ENCODE assay signal across 8 cellular contexts in genomic region chr1:55212349-55213028, GRCh38. TPM values are rescaled to one million over a fixed set of nuclear protein-coding genes. Genes with fewer than 3 reads are reported as not detected.
DNase-seq lines count a peak whose midpoint lies in the region; ATAC-seq and TF ChIP-seq lines count a peak whose summit lies in the region.

No MANE protein-coding gene starts in this region.

- H3K4me3 Mint-ChIP-seq in activated naive CD8-positive, alpha-beta T cell treated with anti-CD3 and anti-CD28 coated beads for 36 hours = peak overlapping the region; percentile 95

- DNase-seq in HL-60 (ENCODE audit: low read depth in 1 of 2, low spot score in 1 of 2) (peak in 1 of 2 experiments; percentile 28), NCI-H1092 treated with DMSO at 0.1 percent for 48 hours (lab: John Stamatoyannopoulos, UW) (no peak), NCI-H2196 (lab: John Stamatoyannopoulos, UW; ENCODE audit: unreplicated experiment) (no peak), NCI-H2171 treated with DMSO at 0.1 percent for 48 hours (lab: John Stamatoyannopoulos, UW) (no peak)
- no peak for DNase-seq in activated naive CD8-positive, alpha-beta T cell treated with anti-CD3 and anti-CD28 coated beads for 36 hours

- no peak for ATAC-seq in HG02973 (IDR thresholded peaks at IDR 0.05; ENCODE audit: unreplicated experiment)

- H3K9me3 Mint-ChIP-seq in activated naive CD8-positive, alpha-beta T cell treated with anti-CD3 and anti-CD28 coated beads for 36 hours = no peaks in the 10 kb centered on the region

- H3K27me3 ChIP-seq in BLaER1 treated with 17β-estradiol and CSF1 and Interleukin-3, amounts not matched to agents 10 nM and 100 nM = no peaks in the 10 kb centered on the region
- H3K27me3 ChIP-seq in HL-60 (ENCODE audit: insufficient read depth, poor library complexity, severe bottlenecking) = no peaks in the 10 kb centered on the region
- no peaks in the 10 kb centered on the region for H3K27me3 ChIP-seq in mucosa of rectum (ENCODE audit: control insufficient read depth in 2 of 2, insufficient read depth in 2 of 2, low read length in 2 of 2)

- peak overlapping the region; percentile 87 to 98 (median 94); a peak in 19 of 20 replicates for H3K4me3 ChIP-seq in BLaER1 treated with 17β-estradiol and CSF1 and Interleukin-3, amounts not matched to agents 10 nM and 100 nM
- peak overlapping the region; percentile 89 for H3K4me3 ChIP-seq in HL-60 (replicated peaks; ENCODE audit: insufficient read depth, low read length)
- H3K4me3 ChIP-seq in mucosa of rectum (ENCODE audit: low read length in 2 of 2) = peak overlapping the region; percentile 1 to 89

- peak overlapping the region; percentile 82 to 98 (median 92) for H3K4me2 ChIP-seq in BLaER1 treated with 17β-estradiol and CSF1 and Interleukin-3, amounts not matched to agents 10 nM and 100 nM

- peak overlapping the region in 10 of 11 experiments; percentile 17 to 99 (median 98); a peak in 16 of 22 replicates for H3K27ac ChIP-seq in BLaER1 treated with 17β-estradiol and CSF1 and Interleukin-3, amounts not matched to agents 10 nM and 100 nM
- H3K27ac ChIP-seq in HL-60 (replicated peaks) (peak overlapping the region; percentile 80), mucosa of rectum (ENCODE audit: low read depth in 2 of 2, low read length in 2 of 2) (no peak overlapping the region)

- peaks cover 54 to 78% (median 63%) of the 10 kb centered on the region in 10 experiments for H3K4me1 ChIP-seq in BLaER1 treated with 17β-estradiol and CSF1 and Interleukin-3, amounts not matched to agents 10 nM and 100 nM
- peaks cover 28 to 39% of the 10 kb centered on the region in 2 donors for H3K4me1 ChIP-seq in mucosa of rectum (ENCODE audit: control insufficient read depth in 2 of 2, insufficient read depth in 2 of 2, low read length in 2 of 2)

- H3K9ac ChIP-seq in BLaER1 treated with 17β-estradiol and CSF1 and Interleukin-3, amounts not matched to agents 10 nM and 100 nM = peak overlapping the region; percentile 91 to 99 (median 99); a peak in 21 of 22 replicates
- no peak overlapping the region for H3K9ac ChIP-seq in mucosa of rectum (ENCODE audit: low read depth in 1 of 2, low read length in 2 of 2)

- H3K27ac Mint-ChIP-seq in activated naive CD8-positive, alpha-beta T cell treated with anti-CD3 and anti-CD28 coated beads for 36 hours = peak overlapping the region; percentile 70

- no peaks in the 10 kb centered on the region for H3K9me3 ChIP-seq in BLaER1 treated with 17β-estradiol and CSF1 and Interleukin-3, amounts not matched to agents 10 nM and 100 nM (replicated peaks in 1 of 11)
- H3K9me3 ChIP-seq in mucosa of rectum (ENCODE audit: control insufficient read depth in 2 of 2, low read length in 2 of 2) = no peaks in the 10 kb centered on the region

- H4K20me1 ChIP-seq in BLaER1 treated with 17β-estradiol and CSF1 and Interleukin-3, amounts not matched to agents 10 nM and 100 nM = peaks cover 22 to 68% (median 62%) of the 10 kb centered on the region in 11 experiments; a peak in 18 of 22 replicates

- H3K4me1 Mint-ChIP-seq in activated naive CD8-positive, alpha-beta T cell treated with anti-CD3 and anti-CD28 coated beads for 36 hours = peaks cover 59% of the 10 kb centered on the region

- H3K36me3 ChIP-seq in BLaER1 treated with 17β-estradiol and CSF1 and Interleukin-3, amounts not matched to agents 10 nM and 100 nM = peaks cover 0 to 10% (median 0%) of the 10 kb centered on the region in 11 experiments; a peak in 4 of 22 replicates
- H3K36me3 ChIP-seq in mucosa of rectum (ENCODE audit: control insufficient read depth in 2 of 2, insufficient read depth in 2 of 2, low read length in 2 of 2) = no peaks in the 10 kb centered on the region

- H3K36me3 Mint-ChIP-seq in activated naive CD8-positive, alpha-beta T cell treated with anti-CD3 and anti-CD28 coated beads for 36 hours = peaks cover 30% of the 10 kb centered on the region

- H3K27me3 Mint-ChIP-seq in activated naive CD8-positive, alpha-beta T cell treated with anti-CD3 and anti-CD28 coated beads for 36 hours = no peaks in the 10 kb centered on the region

- no peak for TF ChIP-seq CTCF in HL-60 (IDR thresholded peaks at IDR 0.05; ENCODE audit: insufficient read depth, low read length)

RNA-seq across cellular contexts. Expression of gene USP24, which starts 2.7 kb away (rescaled TPM):
- total RNA-seq in activated naive CD8-positive, alpha-beta T cell treated with anti-CD3 and anti-CD28 coated beads for 36 hours = 10 to 100 TPM; 44.4 to 51.2 TPM

Comparison
In these comparisons a context has a peak if more than half of its experiments do, and no peak if none do; other contexts are left out.
1. H3K27ac ChIP-seq: peak in BLaER1 treated with 17β-estradiol and CSF1 and Interleukin-3, amounts not matched to agents 10 nM and 100 nM (10 of 11) and HL-60 (single experiment); none in mucosa of rectum (0 of 2).
2. H3K9ac ChIP-seq: peak in BLaER1 treated with 17β-estradiol and CSF1 and Interleukin-3, amounts not matched to agents 10 nM and 100 nM (11 of 11); none in mucosa of rectum (0 of 2).
3. Peak in every context shown above with its lines, with median percentiles within 50 percentile points of each other: H3K4me3 ChIP-seq.